In the genomic region with DNA sequence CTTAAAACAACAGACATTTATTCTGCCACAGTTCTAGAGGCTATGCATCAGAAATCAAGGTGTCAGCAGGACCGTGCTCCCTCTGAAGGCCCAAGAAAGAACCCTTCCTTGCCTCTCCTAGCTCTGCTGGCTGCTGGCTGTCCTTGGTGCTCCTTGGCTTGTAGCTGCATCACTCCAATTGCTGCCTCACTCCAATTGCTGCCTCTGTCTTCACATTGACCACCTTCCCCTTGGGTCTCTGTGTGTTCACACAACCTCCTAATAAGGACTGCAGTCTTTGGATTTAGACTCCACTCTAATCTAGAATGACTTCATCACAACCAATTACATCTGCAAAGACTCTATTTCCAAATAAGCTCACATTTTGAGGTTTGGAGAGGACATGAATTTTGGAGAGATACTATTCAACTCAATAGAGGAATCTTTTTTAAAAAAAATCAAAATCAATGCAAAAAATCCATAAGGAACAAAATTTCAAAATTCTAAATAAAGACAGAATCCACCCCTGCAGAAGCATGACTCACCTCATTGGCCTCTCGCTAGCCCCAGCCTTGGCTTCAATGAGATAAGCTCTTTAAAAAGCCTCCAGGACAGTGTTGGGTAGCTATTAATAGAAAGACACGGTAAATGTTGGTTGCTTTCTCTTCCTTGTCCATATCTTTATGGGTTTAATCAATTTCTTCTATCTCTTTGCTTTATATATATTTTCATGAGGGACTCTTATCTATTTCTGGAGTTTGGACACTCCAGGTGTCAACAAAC, we compare ENCODE assay signal across 16 cellular contexts.
A peak's percentile ranks its signal among the peaks of the same experiment; 100 is the strongest.
DNase-seq lines count a peak whose midpoint lies in the region; FAIRE-seq and TF ChIP-seq lines count a peak whose summit lies in the region.
"Had no signal": no experiment of that assay in that cellular context is flagged by ENCODE, and none has a peak within 500 bp of the region (broad histone marks: within the 10 kb centered on the region; RNA-seq: fewer than 3 reads in every experiment).

No MANE protein-coding gene starts in this region.

- TF ChIP-seq POLR2A in H1 (IDR thresholded peaks at IDR 0.05; ENCODE audit: control extremely low read depth in 1 of 2, low read depth in 2 of 2, low read length in 2 of 2) (no peak), testis (IDR thresholded peaks at IDR 0.05) (no peak)

- H3K4me3 ChIP-seq in MG63: no peak overlapping the region
- H3K4me3 ChIP-seq in H1 (ENCODE audit: extremely low read depth in 1 of 4, insufficient read depth in 2 of 4, low read depth in 3 of 4, low read length in 4 of 4): no peak overlapping the region
- H3K4me3 ChIP-seq in testis: no peak overlapping the region

- TF ChIP-seq CTCF in H1 (IDR thresholded peaks at IDR 0.05; ENCODE audit: control extremely low read depth in 1 of 3, insufficient read depth in 1 of 3, low read depth in 1 of 3, low read length in 3 of 3): no peak
- TF ChIP-seq CTCF in GM10266 (IDR thresholded peaks at IDR 0.05; ENCODE audit: control insufficient read depth, insufficient read depth, low read depth, missing control alignments): no peak
- no peak for TF ChIP-seq CTCF in testis (IDR thresholded peaks at IDR 0.05)

- H3K56ac ChIP-seq in H1 (replicated peaks; ENCODE audit: insufficient read length, low read depth, low read length): no peak overlapping the region

- TF ChIP-seq RAD21 in H1 (IDR thresholded peaks at IDR 0.05 in 1 of 2, conservative IDR thresholded peaks at IDR 0.05 in 1 of 2; ENCODE audit: low read depth in 2 of 2, low read length in 2 of 2): no peak

- H3K23ac ChIP-seq in H1 (ENCODE audit: insufficient read length): no peak overlapping the region

- no peaks in the 10 kb centered on the region for H3K27me3 ChIP-seq in MG63
- no peaks in the 10 kb centered on the region for H3K27me3 ChIP-seq in H1 (replicated peaks in 1 of 4; ENCODE audit: control insufficient read depth in 3 of 4, extremely low read depth in 1 of 4, insufficient read depth in 3 of 4, low read length in 3 of 4)
- H3K27me3 ChIP-seq in testis: no peaks in the 10 kb centered on the region
- H3K27me3 ChIP-seq: BE2C had no signal

- H2BK20ac ChIP-seq in H1 (ENCODE audit: low read length): no peak overlapping the region

- no peak overlapping the region for H2BK12ac ChIP-seq in H1 (ENCODE audit: low read depth, low read length)

- peaks cover 0 to 3% (median 0%) of the 10 kb centered on the region in 4 experiments; a peak in 1 of 7 replicates for H3K4me1 ChIP-seq in H1 (replicated peaks in 1 of 4; ENCODE audit: control insufficient read depth in 3 of 4, insufficient read depth in 4 of 4, low read length in 3 of 4)
- no peaks in the 10 kb centered on the region for H3K4me1 ChIP-seq in testis
- H3K4me1 ChIP-seq: BE2C had no signal

- no peaks in the 10 kb centered on the region for H3K79me1 ChIP-seq in H1 (ENCODE audit: low read depth, low read length)

- H2AFZ ChIP-seq in H1 (ENCODE audit: low read length): no peak overlapping the region

- no peak for FAIRE-seq in H1 (lab: Jason Lieb, UNC)

- 84% methylated on average over 3 of the region's 3 CpGs; no CpG with 5 or more reads in 1 of the 2 experiments for WGBS in H1 (ENCODE audit: extremely low coverage in 1 of 2, insufficient coverage in 1 of 2, insufficient read length in 1 of 2, insufficient replicate concordance in 2 of 2, low coverage in 1 of 2, low lambda C conversion rate in 2 of 2, missing lambda C conversion rate in 1 of 2), 2 experiments
- WGBS in testis, 2 donors: 60 to 74% methylated on average over 3 of the region's 3 CpGs

- intact Hi-C loops in testis (cut with DNase I; ENCODE audit: low total_unique reads): loop anchor here (5.0 kb wide), 1 partner anchor 261 kb away; no protein-coding TSS in a partner anchor

- no peak overlapping the region for H4K8ac ChIP-seq in H1 (ENCODE audit: extremely low read depth, insufficient read depth, low read length)

- no peak overlapping the region for H2BK5ac ChIP-seq in H1 (ENCODE audit: low read depth, low read length)

- TF ChIP-seq EP300 in H1 (IDR thresholded peaks at IDR 0.05; ENCODE audit: borderline replicate concordance in 1 of 2, low read depth in 2 of 2, low read length in 2 of 2): no peak

- CTCF ChIA-PET in H1 (lab: Charles Lee; ENCODE audit: partially characterized antibody): interaction anchor here (0.7 to 1.6 kb wide), 3 partner anchors 16 to 99 kb away, joined by 3 read pairs; no protein-coding TSS in a partner anchor

- no peak overlapping the region for H3K9ac ChIP-seq in H1 (replicated peaks in 1 of 4; ENCODE audit: extremely low read depth in 1 of 4, low read depth in 3 of 4, low read length in 3 of 4)

- no peak overlapping the region for H3K4me2 ChIP-seq in H1 (ENCODE audit: insufficient read depth in 1 of 2, low read depth in 2 of 2, low read length in 2 of 2)

- no peak overlapping the region for H3K18ac ChIP-seq in H1 (ENCODE audit: extremely low read depth, low read length)

- DNase-seq in AG20443 (ENCODE audit: low spot score) (peak; percentile 63), MG63 (peak; percentile 19), H1 (ENCODE audit: low read depth in 1 of 2, low spot score in 2 of 2) (no peak), kidney tubule cell (ENCODE audit: low spot score) (peak; percentile 43), T1000 (lab: John Stamatoyannopoulos, UW) (no peak), NCI-H1436 (lab: John Stamatoyannopoulos, UW) (no peak), GM10266 (ENCODE audit: extremely low spot score) (no peak), testis (no peak)
- DNase-seq: activated CD8-positive, alpha-beta memory T cell treated with anti-CD3 and anti-CD28 coated beads, Interleukin-2, amount 50 U/mL, for 48 hours; BE2C; DMS79 treated with DMSO at 0.1 percent for 48 hours; hippocampal formation; NCI-H446 treated with DMSO at 0.1 percent for 48 hours; posterior cingulate gyrus; stimulated activated CD4-positive, alpha-beta T cell treated with anti-CD3 and anti-CD28 coated beads, Interleukin-2, amount 100 ng/mL, for 48 hours; stimulated activated naive CD4-positive, alpha-beta T cell had no signal

- no peak overlapping the region for H2AK5ac ChIP-seq in H1 (ENCODE audit: low read depth, low read length)

- no peak overlapping the region for H4K91ac ChIP-seq in H1 (replicated peaks; ENCODE audit: insufficient read length, low read length)

- H3K4ac ChIP-seq in H1 (replicated peaks; ENCODE audit: insufficient read length, low read depth, low read length): no peak overlapping the region

- H2BK15ac ChIP-seq in H1 (ENCODE audit: low read length): no peak overlapping the region

- POLR2A ChIA-PET in H1 (lab: Charles Lee; ENCODE audit: partially characterized antibody): no interaction called here

- H3K14ac ChIP-seq in H1 (ENCODE audit: insufficient read length): no peak overlapping the region

- H2BK120ac ChIP-seq in H1 (replicated peaks; ENCODE audit: low read depth, low read length): no peak overlapping the region

- H4K20me1 ChIP-seq in H1 (replicated peaks in 1 of 2; ENCODE audit: control insufficient read depth in 1 of 2, insufficient read depth in 2 of 2, low read length in 2 of 2): no peaks in the 10 kb centered on the region

- no peaks in the 10 kb centered on the region for H3K23me2 ChIP-seq in H1 (ENCODE audit: low read depth, low read length)

- H3K36me3 ChIP-seq in MG63: no peaks in the 10 kb centered on the region
- H3K36me3 ChIP-seq in H1 (ENCODE audit: control insufficient read depth in 2 of 4, insufficient read depth in 4 of 4, low read length in 3 of 4): no peaks in the 10 kb centered on the region
- no peaks in the 10 kb centered on the region for H3K36me3 ChIP-seq in testis (ENCODE audit: low read depth, missing control alignments)
- H3K36me3 ChIP-seq: BE2C had no signal

- no peaks in the 10 kb centered on the region for H3K79me2 ChIP-seq in H1 (ENCODE audit: control insufficient read depth in 1 of 2, insufficient read depth in 2 of 2, low read length in 2 of 2)

- no peak overlapping the region for H4K5ac ChIP-seq in H1 (ENCODE audit: insufficient read length, low read depth, low read length)

- H3K27ac ChIP-seq in H1 (ENCODE audit: low read depth, low read length) (no peak overlapping the region), testis (no peak overlapping the region)

- H3K9me3 ChIP-seq in MG63: no peaks in the 10 kb centered on the region
- 0 out of 4 replicates have a peak, but pooled peaks cover 0 to 3% of the 10 kb centered on the region in 2 experiments for H3K9me3 ChIP-seq in H1 (ENCODE audit: insufficient read depth in 2 of 2, low read depth in 1 of 2, low read length in 1 of 2)
- H3K9me3 ChIP-seq in testis: no peaks in the 10 kb centered on the region
- H3K9me3 ChIP-seq: BE2C had no signal

TF ChIP-seq in H1, 55 proteins besides CTCF, POLR2A, EP300 and RAD21:
- 0 out of 2 replicates have a peak, but pooled peaks have one; percentile 41 for TF ChIP-seq JUND (IDR thresholded peaks at IDR 0.05; ENCODE audit: low read length)
- TF ChIP-seq, protein P1, sequence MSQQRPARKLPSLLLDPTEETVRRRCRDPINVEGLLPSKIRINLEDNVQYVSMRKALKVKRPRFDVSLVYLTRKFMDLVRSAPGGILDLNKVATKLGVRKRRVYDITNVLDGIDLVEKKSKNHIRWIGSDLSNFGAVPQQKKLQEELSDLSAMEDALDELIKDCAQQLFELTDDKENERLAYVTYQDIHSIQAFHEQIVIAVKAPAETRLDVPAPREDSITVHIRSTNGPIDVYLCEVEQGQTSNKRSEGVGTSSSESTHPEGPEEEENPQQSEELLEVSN (IDR thresholded peaks at IDR 0.05): no peak

Comparison
In these comparisons a context has a peak if more than half of its experiments do, and no peak if none do; other contexts are left out.
1. DNase-seq: peak in AG20443 (single experiment), MG63 (single experiment) and kidney tubule cell (single experiment); none in H1 (0 of 2), T1000 (single experiment), NCI-H1436 (single experiment), GM10266 (single experiment) and testis (single experiment).